In the genomic region with DNA sequence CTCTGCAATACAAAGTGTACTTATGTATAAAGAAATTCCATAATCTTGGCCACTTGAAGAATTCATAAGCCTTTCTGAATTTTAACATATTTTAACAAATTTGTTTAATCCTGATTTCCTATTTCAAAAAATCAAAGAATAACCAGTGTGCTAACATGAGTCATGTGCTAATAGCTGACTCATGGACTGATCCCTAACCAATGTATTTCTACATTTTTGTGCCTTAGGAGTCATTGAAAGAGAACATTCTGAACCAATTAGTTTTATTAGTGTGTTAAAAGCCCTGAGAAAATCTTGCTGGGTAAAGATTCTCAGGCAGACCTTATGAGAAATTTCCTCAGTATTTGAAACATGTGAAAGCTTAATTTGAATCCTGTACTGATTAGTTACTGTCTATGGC, we compare ENCODE assay signal across 11 cellular contexts.
DNase-seq lines count a peak whose midpoint lies in the region; ATAC-seq, FAIRE-seq and TF ChIP-seq lines count a peak whose summit lies in the region.
"Had no signal": no experiment of that assay in that cellular context is flagged by ENCODE, and none has a peak within 500 bp of the region (broad histone marks: within the 10 kb centered on the region; RNA-seq: fewer than 3 reads in every experiment).

No MANE protein-coding gene starts in this region.

- TF ChIP-seq EP300 in gastroesophageal sphincter (IDR thresholded peaks at IDR 0.05) = no peak

- no peak for TF ChIP-seq CTCF in astrocyte (IDR thresholded peaks at IDR 0.05; ENCODE audit: insufficient read depth, low read depth, low read length)
- TF ChIP-seq CTCF in gastroesophageal sphincter (IDR thresholded peaks at IDR 0.05) = no peak
- no peak for TF ChIP-seq CTCF in activated CD8-positive, alpha-beta T cell treated with anti-CD3 and anti-CD28 coated beads for 36 hours (IDR thresholded peaks at IDR 0.05)

- H3K4me3 ChIP-seq in GM23248 = peak overlapping the region; percentile 8; the same call in 1 of the 2 replicates
- H3K4me3 ChIP-seq in astrocyte (ENCODE audit: insufficient read depth, low read depth, low read length) = no peak overlapping the region
- H3K4me3 ChIP-seq in gastroesophageal sphincter = no peak overlapping the region

- H3K27ac Mint-ChIP-seq in astrocyte (ENCODE audit: unreplicated experiment) = no peak overlapping the region
- no peak overlapping the region for H3K27ac Mint-ChIP-seq in activated CD8-positive, alpha-beta T cell treated with anti-CD3 and anti-CD28 coated beads for 36 hours
- H3K27ac Mint-ChIP-seq: activated T-cell treated with anti-CD3 and anti-CD28 coated beads, Interleukin-2, amount 50 U/mL, for 24 hours; T-helper 2 cell treated with Interferon-gamma antibody and Interleukin-4, amounts not matched to agents 5 μg/mL and 100 μg/mL, for 36 hours had no signal

- H3F3A ChIP-seq in GM23248 (ENCODE audit: insufficient read depth) = peaks cover 9% of the 10 kb centered on the region

- H3K9me2 ChIP-seq in GM23248 (ENCODE audit: insufficient read depth) = no peaks in the 10 kb centered on the region

- no peak overlapping the region for H3K4me3 Mint-ChIP-seq in astrocyte (ENCODE audit: unreplicated experiment)
- no peak overlapping the region for H3K4me3 Mint-ChIP-seq in activated CD8-positive, alpha-beta T cell treated with anti-CD3 and anti-CD28 coated beads for 36 hours
- H3K4me3 Mint-ChIP-seq: activated T-cell treated with anti-CD3 and anti-CD28 coated beads, Interleukin-2, amount 50 U/mL, for 24 hours; T-helper 2 cell treated with Interferon-gamma antibody and Interleukin-4, amounts not matched to agents 5 μg/mL and 100 μg/mL, for 36 hours had no signal

- H3K36me3 ChIP-seq in GM23248 (ENCODE audit: low read depth) (no peaks in the 10 kb centered on the region), astrocyte (ENCODE audit: insufficient read depth, low read length) (peaks cover 3% of the 10 kb centered on the region), gastroesophageal sphincter (peaks cover 0 to 20% of the 10 kb centered on the region in 2 donors)

- H3K9ac ChIP-seq in GM23248 (peak overlapping the region; percentile 30), astrocyte (ENCODE audit: low read length) (peak overlapping the region; percentile 20)

- intact Hi-C loops in activated CD8-positive, alpha-beta T cell treated with anti-CD3 and anti-CD28 coated beads for 36 hours (cut with micrococcal nuclease) = no loop called here

- H3K9me3 Mint-ChIP-seq in astrocyte (ENCODE audit: unreplicated experiment) = no peaks in the 10 kb centered on the region
- H3K9me3 Mint-ChIP-seq in activated CD8-positive, alpha-beta T cell treated with anti-CD3 and anti-CD28 coated beads for 36 hours = no peaks in the 10 kb centered on the region
- H3K9me3 Mint-ChIP-seq: activated T-cell treated with anti-CD3 and anti-CD28 coated beads, Interleukin-2, amount 50 U/mL, for 24 hours; T-helper 2 cell treated with Interferon-gamma antibody and Interleukin-4, amounts not matched to agents 5 μg/mL and 100 μg/mL, for 36 hours had no signal

- H3K4me1 Mint-ChIP-seq in astrocyte (ENCODE audit: low read depth, unreplicated experiment) = peaks cover 6% of the 10 kb centered on the region
- peaks cover 8% of the 10 kb centered on the region for H3K4me1 Mint-ChIP-seq in activated CD8-positive, alpha-beta T cell treated with anti-CD3 and anti-CD28 coated beads for 36 hours (ENCODE audit: low read depth)

- H3K79me2 ChIP-seq in GM23248 (ENCODE audit: insufficient read depth) = no peaks in the 10 kb centered on the region
- peaks cover 6% of the 10 kb centered on the region for H3K79me2 ChIP-seq in astrocyte (ENCODE audit: insufficient read depth, low read length)

- no peaks in the 10 kb centered on the region for H3K9me3 ChIP-seq in GM23248 (ENCODE audit: low read depth)
- H3K9me3 ChIP-seq in astrocyte (ENCODE audit: insufficient read depth, low read depth, low read length) = no peaks in the 10 kb centered on the region
- H3K9me3 ChIP-seq in gastroesophageal sphincter = no peaks in the 10 kb centered on the region

- peak overlapping the region; percentile 41 for H3K4me2 ChIP-seq in GM23248 (ENCODE audit: unreplicated experiment)
- peak overlapping the region; percentile 37 for H3K4me2 ChIP-seq in astrocyte (ENCODE audit: low read length)

- CTCF ChIA-PET in activated CD8-positive, alpha-beta T cell treated with anti-CD3 and anti-CD28 coated beads for 36 hours (lab: Charles Lee) = no interaction called here

- in situ Hi-C loops in GM23248 (cut with MboI) = no loop called here

- peak; percentile 76 for ATAC-seq in gastroesophageal sphincter
- ATAC-seq in activated CD8-positive, alpha-beta T cell treated with anti-CD3 and anti-CD28 coated beads for 36 hours = no peak
- ATAC-seq in HG02852 (IDR thresholded peaks at IDR 0.05; ENCODE audit: unreplicated experiment) = no peak
- ATAC-seq: stimulated activated naive CD8-positive, alpha-beta T cell treated with anti-CD3 and anti-CD28 coated beads, Interleukin-15, Interleukin-2, amounts not matched to agents 100 U/mL and 50 U/mL, for 24 hours had no signal

- peaks cover 12% of the 10 kb centered on the region for H3K36me3 Mint-ChIP-seq in astrocyte (ENCODE audit: low read depth, unreplicated experiment)
- H3K36me3 Mint-ChIP-seq in activated CD8-positive, alpha-beta T cell treated with anti-CD3 and anti-CD28 coated beads for 36 hours (ENCODE audit: low read depth) = no peaks in the 10 kb centered on the region

- no peaks in the 10 kb centered on the region for H4K20me1 ChIP-seq in GM23248 (ENCODE audit: insufficient read depth)
- peaks cover 2% of the 10 kb centered on the region for H4K20me1 ChIP-seq in astrocyte (ENCODE audit: insufficient read depth, low read length)

- POLR2A ChIA-PET in activated CD8-positive, alpha-beta T cell treated with anti-CD3 and anti-CD28 coated beads for 36 hours (lab: Charles Lee) = no interaction called here

- no peak for TF ChIP-seq POLR2A in gastroesophageal sphincter (IDR thresholded peaks at IDR 0.05)

- H3K27me3 ChIP-seq in GM23248 (replicated peaks; ENCODE audit: insufficient read depth) (no peaks in the 10 kb centered on the region), astrocyte (ENCODE audit: insufficient read depth, low read length) (no peaks in the 10 kb centered on the region), gastroesophageal sphincter (no peaks in the 10 kb centered on the region)

- H3K27me3 Mint-ChIP-seq in astrocyte (ENCODE audit: low read depth, unreplicated experiment) = no peaks in the 10 kb centered on the region
- no peaks in the 10 kb centered on the region for H3K27me3 Mint-ChIP-seq in activated CD8-positive, alpha-beta T cell treated with anti-CD3 and anti-CD28 coated beads for 36 hours
- H3K27me3 Mint-ChIP-seq: activated T-cell treated with anti-CD3 and anti-CD28 coated beads, Interleukin-2, amount 50 U/mL, for 24 hours had no signal

- H3K4me1 ChIP-seq in GM23248 (ENCODE audit: insufficient read depth) (peaks cover 14% of the 10 kb centered on the region), astrocyte (ENCODE audit: insufficient read depth, low read length) (peaks cover 10% of the 10 kb centered on the region), gastroesophageal sphincter (peaks cover 0 to 12% (median 0%) of the 10 kb centered on the region in 3 donors)

- H2AFZ ChIP-seq in GM23248 (no peak overlapping the region), astrocyte (ENCODE audit: low read depth, low read length) (no peak overlapping the region)

- FAIRE-seq in astrocyte (lab: Jason Lieb, UNC) (peak; percentile 88), frontal cortex (lab: Jason Lieb, UNC) (no peak)

- peak; percentile 93 for DNase-seq in GM23248
- DNase-seq in astrocyte (ENCODE audit: low read depth) = peak; percentile 84
- DNase-seq in stromal cell of bone marrow (ENCODE audit: low read depth) = peak; percentile 82
- no peak for DNase-seq in effector CD8-positive, alpha-beta T cell (lab: John Stamatoyannopoulos, UW)
- DNase-seq in activated CD8-positive, alpha-beta T cell treated with anti-CD3 and anti-CD28 coated beads for 36 hours = no peak
- no peak for DNase-seq in frontal cortex (ENCODE audit: low spot score in 2 of 2)
- DNase-seq: activated T-cell treated with anti-CD3 and anti-CD28 coated beads, Interleukin-2, amount 50 U/mL, for 24 hours; stimulated activated naive CD8-positive, alpha-beta T cell treated with anti-CD3 and anti-CD28 coated beads, Interleukin-15, Interleukin-2, amounts not matched to agents 100 U/mL and 50 U/mL, for 24 hours had no signal

- H3K27ac ChIP-seq in GM23248 = peak overlapping the region; percentile 78
- H3K27ac ChIP-seq in astrocyte (ENCODE audit: low read depth, low read length) = peak overlapping the region; percentile 72
- peak overlapping the region in 3 of 4 donors; percentile 19 to 52 (median 46) for H3K27ac ChIP-seq in gastroesophageal sphincter

Comparison
In these comparisons a context has a peak if more than half of its experiments do, and no peak if none do; other contexts are left out.
1. DNase-seq: peak in GM23248 (single experiment), astrocyte (single experiment) and stromal cell of bone marrow (single experiment); none in effector CD8-positive, alpha-beta T cell (single experiment), activated CD8-positive, alpha-beta T cell treated with anti-CD3 and anti-CD28 coated beads for 36 hours (single experiment) and frontal cortex (0 of 2).
2. Peak in every context shown above with its lines, with median percentiles within 50 percentile points of each other: H3K27ac ChIP-seq.